ENCODE assay signal across 34 cellular contexts in the genomic region with DNA sequence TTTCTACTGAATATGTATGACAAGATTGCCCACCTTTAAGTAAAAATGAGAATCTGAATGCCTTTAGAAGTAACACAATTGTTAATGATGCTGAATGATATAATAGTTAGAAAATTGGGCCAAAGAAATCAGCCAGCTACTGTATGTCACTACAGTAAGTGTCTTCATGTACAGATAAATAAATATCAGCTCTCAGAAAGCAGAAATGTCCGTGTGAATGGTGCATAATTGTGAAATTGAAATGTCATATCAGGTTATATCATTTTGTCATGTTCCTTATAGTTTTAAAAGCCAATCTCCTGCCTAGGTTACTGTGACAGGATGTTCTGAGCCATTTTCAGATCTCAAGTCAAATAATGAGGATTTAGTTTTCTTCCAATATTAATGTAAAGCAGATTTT.
"Had no signal": no experiment of that assay in that cellular context is flagged by ENCODE, and none has a peak within 500 bp of the region (broad histone marks: within the 10 kb centered on the region; RNA-seq: fewer than 3 reads in every experiment).

No MANE protein-coding gene starts in this region.

- H3K27me3 ChIP-seq: MG63 had no signal

- H3K4me2 ChIP-seq: KMS-11 had no signal

- H3K27ac ChIP-seq: KMS-11 had no signal

- H3K4me3 ChIP-seq: MG63 had no signal

- H3K9me3 ChIP-seq: MG63 had no signal

- H3K36me3 ChIP-seq: MG63 had no signal

- H3K9ac ChIP-seq: KMS-11 had no signal

- DNase-seq: Karpas-422, Kasumi-1, MG63, MM.1S, MV-4-11, NCI-H1048, NCI-H1092, NCI-H1092 treated with DMSO at 0.1 percent for 48 hours, NCI-H1105, NCI-H1105 treated with DMSO at 0.1 percent for 48 hours, NCI-H1417, NCI-H1417 treated with DMSO at 0.1 percent for 48 hours, NCI-H1436, NCI-H1436 treated with DMSO at 0.1 percent for 48 hours, NCI-H146, NCI-H1694, NCI-H1694 treated with DMSO at 0.1 percent for 48 hours, NCI-H187, NCI-H187 treated with DMSO at 0.1 percent for 48 hours, NCI-H1930, NCI-H2029, NCI-H2029 treated with DMSO at 0.1 percent for 48 hours, NCI-H2081, NCI-H2081 treated with DMSO at 0.1 percent for 48 hours, NCI-H2107, NCI-H2171, NCI-H2171 treated with DMSO at 0.1 percent for 48 hours, NCI-H2227 treated with DMSO at 0.1 percent for 48 hours, NCI-H226, NCI-H345, NCI-H446, NCI-H446 treated with DMSO at 0.1 percent for 48 hours, NCI-H510A had no signal
